Comparison of ENCODE assay signal across 11 cellular contexts in the genomic region with DNA sequence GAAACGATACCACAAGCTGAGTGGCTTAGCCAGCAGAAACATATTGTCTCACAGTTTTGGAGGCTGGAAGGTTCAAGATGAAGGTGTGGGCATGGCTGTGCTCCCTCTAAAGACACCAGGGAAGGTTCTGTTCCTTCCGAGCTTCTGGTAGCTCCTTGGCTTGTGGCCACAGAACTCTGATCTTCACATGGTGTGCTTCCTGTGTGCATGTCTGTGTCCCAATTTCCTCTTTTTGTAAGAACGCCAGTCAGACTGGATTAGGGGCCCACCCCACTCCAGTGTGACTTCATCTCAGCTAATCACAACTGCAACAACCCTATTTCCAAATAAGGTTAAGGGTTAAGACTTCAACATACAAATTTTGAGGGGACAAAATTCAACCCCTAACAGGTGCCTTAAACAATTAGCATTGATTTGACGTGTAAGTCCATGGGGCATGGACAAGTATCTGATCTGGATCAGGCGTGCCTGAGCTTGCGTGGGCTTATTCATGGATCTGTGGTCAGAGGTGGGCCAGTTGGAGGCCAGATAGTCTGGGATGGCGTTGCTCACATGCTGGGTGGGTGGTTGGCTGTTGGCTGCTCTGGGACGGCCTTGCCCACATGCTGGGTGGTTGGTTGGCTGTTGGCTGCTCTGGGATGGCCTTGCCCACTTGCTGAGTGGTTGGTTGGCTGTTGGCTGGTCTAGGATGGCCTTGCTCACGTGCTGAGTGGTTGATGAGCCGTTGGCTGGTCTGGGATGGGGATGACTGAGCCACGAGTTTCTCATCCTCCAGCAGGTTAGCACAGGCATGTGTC.
A peak's percentile ranks its signal among the peaks of the same experiment; 100 is the strongest.
DNase-seq lines count a peak whose midpoint lies in the region; ATAC-seq and TF ChIP-seq lines count a peak whose summit lies in the region.
"Had no signal": no experiment of that assay in that cellular context is flagged by ENCODE, and none has a peak within 500 bp of the region (broad histone marks: within the 10 kb centered on the region; RNA-seq: fewer than 3 reads in every experiment).

No MANE protein-coding gene starts in this region.

- no peak overlapping the region for H3K4me3 ChIP-seq in fibroblast of pulmonary artery (replicated peaks; ENCODE audit: low read depth, low read length)
- H3K4me3 ChIP-seq: psoas muscle had no signal

- DNase-seq in T-helper 17 cell = no peak
- peak; percentile 88 for DNase-seq in fibroblast of pulmonary artery (ENCODE audit: low read depth)
- DNase-seq in sciatic nerve (ENCODE audit: low spot score) = no peak
- DNase-seq in NCI-H510A (lab: John Stamatoyannopoulos, UW) = no peak
- DNase-seq in SHP77 treated with DMSO at 0.1 percent for 48 hours (lab: John Stamatoyannopoulos, UW) = no peak
- DNase-seq in GM20000 (ENCODE audit: low spot score) = no peak
- DNase-seq: effector CD4-positive, alpha-beta T cell; psoas muscle had no signal

- peak overlapping the region; percentile 28 for H3K4me3 Mint-ChIP-seq in T-helper 17 cell
- H3K4me3 Mint-ChIP-seq: T-helper 1 cell treated with Interleukin-12 subunit alpha and Interleukin-12 subunit beta and Interleukin-4 antibody, amounts not matched to agents 30 μg/mL and 1 μg/mL, for 36 hours had no signal

- H3K4me1 Mint-ChIP-seq in T-helper 17 cell = peaks cover 73% of the 10 kb centered on the region

- ATAC-seq in GM19468 (IDR thresholded peaks at IDR 0.05; ENCODE audit: extremely low read depth, unreplicated experiment) = peak; percentile 5
- peak; percentile 42 for ATAC-seq in T-helper 17 cell
- peak; percentile 61 for ATAC-seq in sciatic nerve
- no peak for ATAC-seq in HG03196 (IDR thresholded peaks at IDR 0.05; ENCODE audit: unreplicated experiment)

- H3K27ac Mint-ChIP-seq in T-helper 17 cell = peak overlapping the region; percentile 99
- H3K27ac Mint-ChIP-seq: T-helper 1 cell treated with Interleukin-12 subunit alpha and Interleukin-12 subunit beta and Interleukin-4 antibody, amounts not matched to agents 30 μg/mL and 1 μg/mL, for 36 hours had no signal

- no peaks in the 10 kb centered on the region for H3K9me3 ChIP-seq in T-helper 17 cell (ENCODE audit: control insufficient read depth, low read length, poor library complexity, severe bottlenecking)
- H3K9me3 ChIP-seq: psoas muscle had no signal

- TF ChIP-seq CTCF in fibroblast of pulmonary artery (IDR thresholded peaks at IDR 0.05; ENCODE audit: low read length, missing control alignments) = no peak
- no peak for TF ChIP-seq CTCF in GM20000 (IDR thresholded peaks at IDR 0.05; ENCODE audit: extremely low read depth, missing control alignments)

- intact Hi-C loops in sciatic nerve (cut with DNase I) = no loop called here

- H3K27me3 Mint-ChIP-seq in T-helper 17 cell = no peaks in the 10 kb centered on the region

- peaks cover 17% of the 10 kb centered on the region for H3K36me3 Mint-ChIP-seq in T-helper 17 cell (ENCODE audit: low read depth)
